Comparison of ENCODE assay signal across 19 cellular contexts in genomic region chr20:50798650-50799049, GRCh38. TPM values are rescaled to one million over a fixed set of nuclear protein-coding genes. Genes with fewer than 3 reads are reported as not detected.
A peak's percentile ranks its signal among the peaks of the same experiment; 100 is the strongest.
DNase-seq lines count a peak whose midpoint lies in the region; ATAC-seq, FAIRE-seq and TF ChIP-seq lines count a peak whose summit lies in the region.
"Had no signal": no experiment of that assay in that cellular context is flagged by ENCODE, and none has a peak within 500 bp of the region (broad histone marks: within the 10 kb centered on the region; RNA-seq: fewer than 3 reads in every experiment).

No MANE protein-coding gene starts in this region.

- BruUV-seq in A673 (replicated peaks; lab: Mats Ljungman, UMichigan) = no TSS peak
- no TSS peak for BruUV-seq in HepG2 (replicated peaks; lab: Mats Ljungman, UMichigan)

- H3F3A ChIP-seq in OCI-LY1 (ENCODE audit: insufficient read depth, low read length) = no peaks in the 10 kb centered on the region

- POLR2A ChIA-PET in A673 (lab: Charles Lee; ENCODE audit: low non-redundant PET) = interaction anchor here (0.7 kb wide), 1 partner anchor 28 kb away, joined by 3 read pairs; no protein-coding TSS in a partner anchor
- POLR2A ChIA-PET in HepG2 (lab: Yijun Ruan, JAX) = no interaction called here

- peak overlapping the region; percentile 51 for H3K9ac ChIP-seq in OCI-LY1 (ENCODE audit: low read length)
- H3K9ac ChIP-seq in HepG2 (ENCODE audit: insufficient read depth, low read depth, low read length) = no peak overlapping the region
- H3K9ac ChIP-seq: GM23248 had no signal

- CTCF ChIA-PET in A673 (lab: Charles Lee) = no interaction called here
- CTCF ChIA-PET in HepG2 (lab: Yijun Ruan, JAX; ENCODE audit: low intra/inter-chr PET ratio, low total read pairs) = no interaction called here

- TF ChIP-seq CTCF in A673 (conservative IDR thresholded peaks at IDR 0.05; ENCODE audit: low read depth, low read length) = no peak
- no peak for TF ChIP-seq CTCF in OCI-LY1 (IDR thresholded peaks at IDR 0.05; ENCODE audit: low read length)
- TF ChIP-seq CTCF in HepG2 (CRISPR knock-in tag; IDR thresholded peaks at IDR 0.05) = no peak
- TF ChIP-seq CTCF in upper lobe of left lung (IDR thresholded peaks at IDR 0.05) = no peak

- in situ Hi-C loops in HepG2 (cut with HindIII; ENCODE audit: extremely low pct_ligation_motif_present, low pct_unique_long_range_greater_than_20kb) = loop anchor here (10.0 to 25.0 kb wide), 2 partner anchors 136 to 514 kb away; partner anchors contain the start of gene ADNP

- no peaks in the 10 kb centered on the region for H3K27me3 ChIP-seq in A673 (replicated peaks; ENCODE audit: insufficient read depth, low read depth, low read length, poor library complexity)
- no peaks in the 10 kb centered on the region for H3K27me3 ChIP-seq in OCI-LY1 (ENCODE audit: insufficient read depth, low read length)
- H3K27me3 ChIP-seq in HepG2 (ENCODE audit: control insufficient read depth in 1 of 2, insufficient read depth in 2 of 2, low read length in 2 of 2) = no peaks in the 10 kb centered on the region
- H3K27me3 ChIP-seq in upper lobe of left lung = peaks cover 0 to 4% (median 0%) of the 10 kb centered on the region in 4 donors

- H3K79me2 ChIP-seq in OCI-LY1 (ENCODE audit: insufficient read depth, low read length) (peaks cover 8% of the 10 kb centered on the region), HepG2 (ENCODE audit: insufficient read depth, low read length) (no peaks in the 10 kb centered on the region)

- peaks cover 7% of the 10 kb centered on the region for H3K4me1 ChIP-seq in A673 (ENCODE audit: insufficient read depth, low read length, poor library complexity, severe bottlenecking)
- H3K4me1 ChIP-seq in OCI-LY1 (ENCODE audit: insufficient read depth, low read length, severe bottlenecking) = peaks cover 80% of the 10 kb centered on the region
- H3K4me1 ChIP-seq in HepG2 (ENCODE audit: insufficient read depth, low read length) = peaks cover 14% of the 10 kb centered on the region
- peaks cover 12 to 18% (median 16%) of the 10 kb centered on the region in 4 donors for H3K4me1 ChIP-seq in upper lobe of left lung

- H4K20me1 ChIP-seq in OCI-LY1 (ENCODE audit: insufficient read depth, low read length) (no peaks in the 10 kb centered on the region), HepG2 (ENCODE audit: insufficient read depth, low read length) (no peaks in the 10 kb centered on the region)

- TF ChIP-seq POLR2A in HepG2 (IDR thresholded peaks at IDR 0.05; ENCODE audit: insufficient read depth in 1 of 2, low read depth in 2 of 2, low read length in 2 of 2) = no peak
- no peak for TF ChIP-seq POLR2A in upper lobe of left lung (IDR thresholded peaks at IDR 0.05)

- FAIRE-seq in HepG2 (lab: Jason Lieb, UNC) = no peak
- FAIRE-seq: endometrium had no signal

- H3K4me2 ChIP-seq in OCI-LY1 (ENCODE audit: low read length) (peak overlapping the region; percentile 66), HepG2 (ENCODE audit: low read depth, low read length) (no peak overlapping the region)

- no peaks in the 10 kb centered on the region for H3K9me2 ChIP-seq in OCI-LY1 (ENCODE audit: low read depth, low read length)

- peak overlapping the region; percentile 2 for H3K27ac ChIP-seq in A673 (ENCODE audit: low read depth, low read length, poor library complexity, severe bottlenecking)
- peak overlapping the region; percentile 99 for H3K27ac ChIP-seq in OCI-LY1 (ENCODE audit: low read depth, low read length, poor library complexity, severe bottlenecking)
- H3K27ac ChIP-seq in HepG2 (ENCODE audit: extremely low read length, insufficient read depth, low read length) = no peak overlapping the region
- peak overlapping the region in 2 of 4 donors; percentile 12 to 21 for H3K27ac ChIP-seq in upper lobe of left lung
- H3K27ac ChIP-seq: GM23248, RWPE1 had no signal

- H3K36me3 ChIP-seq in A673 (ENCODE audit: insufficient read depth, low read length, poor library complexity, severe bottlenecking) = no peaks in the 10 kb centered on the region
- peaks cover 5% of the 10 kb centered on the region; the same call in 1 of the 2 replicates for H3K36me3 ChIP-seq in OCI-LY1 (ENCODE audit: insufficient read depth, low read length)
- H3K36me3 ChIP-seq in HepG2 (replicated peaks in 1 of 2; ENCODE audit: control insufficient read depth in 1 of 2, insufficient read depth in 2 of 2, low read length in 2 of 2) = no peaks in the 10 kb centered on the region
- H3K36me3 ChIP-seq in upper lobe of left lung = no peaks in the 10 kb centered on the region

- no peak for DNase-seq in A673 (ENCODE audit: low spot score)
- DNase-seq in EL = peak; percentile 4
- DNase-seq in HepG2 (ENCODE audit: low spot score) = peak; percentile 55
- DNase-seq in upper lobe of left lung = no peak
- DNase-seq in NCI-H2029 treated with DMSO at 0.1 percent for 48 hours (lab: John Stamatoyannopoulos, UW) = no peak
- DNase-seq in KG1 (lab: John Stamatoyannopoulos, UW) = no peak
- DNase-seq: activated CD4-positive, alpha-beta T cell treated with anti-CD3 and anti-CD28 coated beads, Interleukin-2, amount 50 U/mL, for 48 hours; anterior cingulate cortex; COR-L47; GM23248; hippocampal formation; midbrain; NCI-H146; T-cell had no signal

- H3K4me3 ChIP-seq in A673 (ENCODE audit: low read depth, low read length, poor library complexity, severe bottlenecking) (no peak overlapping the region), OCI-LY1 (ENCODE audit: low read depth, low read length, poor library complexity, severe bottlenecking) (peak overlapping the region; percentile 44), HepG2 (replicated peaks in 1 of 3; ENCODE audit: insufficient read depth in 1 of 3, low read depth in 2 of 3, low read length in 3 of 3) (no peak overlapping the region), upper lobe of left lung (no peak overlapping the region)
- H3K4me3 ChIP-seq: GM23248 had no signal

- H2AFZ ChIP-seq in OCI-LY1 (ENCODE audit: low read length) (no peak overlapping the region), HepG2 (ENCODE audit: low read length) (no peak overlapping the region)
- H2AFZ ChIP-seq: GM23248 had no signal

- 86% methylated on average over 7 of the region's 7 CpGs for WGBS in HepG2 (ENCODE audit: low lambda C conversion rate)
- 90 to 94% methylated on average over 7 of the region's 7 CpGs for WGBS in upper lobe of left lung, 2 donors

- intact Hi-C loops in A673 (cut with micrococcal nuclease; ENCODE audit: unreplicated experiment) = no loop called here
- intact Hi-C loops in HepG2 (cut with micrococcal nuclease; ENCODE audit: unreplicated experiment) = no loop called here

- TF ChIP-seq RAD21 in HepG2 (CRISPR knock-in tag; IDR thresholded peaks at IDR 0.05) = no peak

- no peak for ATAC-seq in HepG2
- ATAC-seq in upper lobe of left lung (ENCODE audit: low FRiP score in 2 of 2) = no peak
- ATAC-seq in GM18498 (IDR thresholded peaks at IDR 0.05; ENCODE audit: unreplicated experiment) = no peak
- ATAC-seq: sciatic nerve, T-cell had no signal

- no peak for TF ChIP-seq EP300 in HepG2 (IDR thresholded peaks at IDR 0.05; ENCODE audit: low read depth in 2 of 2, low read length in 2 of 2)
- TF ChIP-seq EP300 in HepG2 (CRISPR knock-in tag; IDR thresholded peaks at IDR 0.05; ENCODE audit: borderline replicate concordance) = no peak
- no peak for TF ChIP-seq EP300 in upper lobe of left lung (IDR thresholded peaks at IDR 0.05)

- H3K9me3 ChIP-seq in A673 (ENCODE audit: low read depth, low read length, poor library complexity, severe bottlenecking) (no peaks in the 10 kb centered on the region), OCI-LY1 (ENCODE audit: low read length) (no peaks in the 10 kb centered on the region), HepG2 (ENCODE audit: low read length) (no peaks in the 10 kb centered on the region), upper lobe of left lung (no peaks in the 10 kb centered on the region)

TF ChIP-seq in HepG2, 621 proteins besides CTCF, POLR2A, EP300 and RAD21 (continues in another document):
- TF ChIP-seq CAMTA2 (CRISPR knock-in tag; IDR thresholded peaks at IDR 0.05; ENCODE audit: borderline replicate concordance) (no peak), SNRNP70 (IDR thresholded peaks at IDR 0.05; ENCODE audit: low read depth, low read length) (no peak), ZNF639 (CRISPR knock-in tag; conservative IDR thresholded peaks at IDR 0.05) (no peak), ATF1 (CRISPR knock-in tag; IDR thresholded peaks at IDR 0.05) (no peak)

RNA-seq across cellular contexts. Expression of gene BCAS4, which starts 3.8 kb away (rescaled TPM):
- total RNA-seq in A673 (2021) (28.4 and 35.2 TPM in 2 replicates), HepG2 (2016; rRNA removed; fragmentation: Illumina TruSeq; extraction: Trizol) (5.9 and 7.2 TPM in 2 replicates), upper lobe of left lung (10 to 100 TPM in 1 of 6 donors, 1 to 10 TPM in 5; 2.3 to 12.3 (median 5.2) TPM)
- 3.6 and 4.1 TPM in 2 replicates for total RNA-seq in HepG2 (2016; cell fraction: cytosol; rRNA removed; fragmentation: Illumina TruSeq; extraction: Trizol; ENCODE audit: low read depth)
- 7.0 and 8.2 TPM in 2 replicates for total RNA-seq in HepG2 (2016; cell fraction: insoluble cytoplasmic fraction; rRNA removed; fragmentation: Illumina TruSeq; extraction: Trizol)
- total RNA-seq in HepG2 (2016; cell fraction: membrane; rRNA removed; fragmentation: Illumina TruSeq; extraction: Trizol) = 6.0 and 7.8 TPM in 2 replicates
- 3.0 and 4.1 TPM in 2 replicates for total RNA-seq in HepG2 (2016; cell fraction: nucleus; rRNA removed; fragmentation: Illumina TruSeq; extraction: Trizol)
- 7.9 and 8.0 TPM in 2 replicates for polyA plus RNA-seq in HepG2 (2011; rRNA removed)
- 6.7 and 10.5 TPM in 2 replicates for polyA plus RNA-seq in HepG2 (2011; cell fraction: cytosol; rRNA removed)
- polyA plus RNA-seq in HepG2 (2011; cell fraction: nucleus; rRNA removed) = 4.6 and 7.3 TPM in 2 replicates
- 3.8 and 5.2 TPM in 2 replicates for polyA plus RNA-seq in HepG2 (2012)
- 6.8 and 7.0 TPM in 2 replicates for polyA plus RNA-seq in HepG2 (2016; cell fraction: cytosol; fragmentation: Illumina TruSeq; extraction: Trizol; ENCODE audit: low read depth)
- 6.9 and 7.1 TPM in 2 replicates for polyA plus RNA-seq in HepG2 (2016; cell fraction: insoluble cytoplasmic fraction; fragmentation: Illumina TruSeq; extraction: Trizol; ENCODE audit: low read depth)
- polyA plus RNA-seq in HepG2 (2016; cell fraction: membrane; fragmentation: Illumina TruSeq; extraction: Trizol; ENCODE audit: low read depth) = 5.1 and 6.4 TPM in 2 replicates
- polyA plus RNA-seq in HepG2 (2016; cell fraction: nucleus; fragmentation: Illumina TruSeq; extraction: Trizol; ENCODE audit: insufficient read depth, low read depth) = 3.6 and 6.6 TPM in 2 replicates
- 0.07 and 10.0 TPM in 2 replicates for polyA minus RNA-seq in HepG2 (2011; rRNA and poly(A)+ RNA removed; ENCODE audit: low replicate concordance)
- 2.9 and 4.1 TPM in 2 replicates for polyA minus RNA-seq in HepG2 (2011; cell fraction: cytosol; rRNA and poly(A)+ RNA removed)
- polyA minus RNA-seq in HepG2 (2011; cell fraction: nucleus; rRNA and poly(A)+ RNA removed) = 2.9 and 4.1 TPM in 2 replicates

Comparison
In these comparisons a context has a peak if more than half of its experiments do, and no peak if none do; other contexts are left out.
1. DNase-seq: peak in EL (single experiment) and HepG2 (single experiment); none in A673 (single experiment), upper lobe of left lung (0 of 2), NCI-H2029 treated with DMSO at 0.1 percent for 48 hours (single experiment) and KG1 (single experiment).